ENCODE assay signal across 24 cellular contexts in genomic region chr9:5712651-5713360, GRCh38.
A peak's percentile ranks its signal among the peaks of the same experiment; 100 is the strongest.
DNase-seq lines count a peak whose midpoint lies in the region; ATAC-seq and TF ChIP-seq lines count a peak whose summit lies in the region.
"Had no signal": no experiment of that assay in that cellular context is flagged by ENCODE, and none has a peak within 500 bp of the region (broad histone marks: within the 10 kb centered on the region; RNA-seq: fewer than 3 reads in every experiment).

No MANE protein-coding gene starts in this region.

- H3K9me3 ChIP-seq in PC-9 (ENCODE audit: insufficient read depth, low read depth), result peaks cover 9% of the 10 kb centered on the region

- H3K27me3 ChIP-seq in PC-9 (ENCODE audit: insufficient read depth, low read depth), result no peaks in the 10 kb centered on the region
- H3K27me3 ChIP-seq: body of pancreas, stomach, tibial artery had no signal

- H3K4me3 Mint-ChIP-seq in chondrocyte (ENCODE audit: unreplicated experiment), result no peak overlapping the region
- H3K4me3 Mint-ChIP-seq: activated CD4-positive, alpha-beta T cell treated with anti-CD3 and anti-CD28 coated beads for 36 hours; activated T-cell treated with anti-CD3 and anti-CD28 coated beads, Interleukin-2, amount 50 U/mL, for 4 hours; CD8-positive, alpha-beta memory T cell; GM23338; T-helper 1 cell treated with Interleukin-12 subunit alpha and Interleukin-12 subunit beta and Interleukin-4 antibody, amounts not matched to agents 30 μg/mL and 1 μg/mL, for 36 hours had no signal

- TF ChIP-seq CTCF in chondrocyte (IDR thresholded peaks at IDR 0.05) (no peak), PC-9 (conservative IDR thresholded peaks at IDR 0.05) (no peak)

- H4K20me1 ChIP-seq in PC-9 (ENCODE audit: insufficient read depth), result no peaks in the 10 kb centered on the region

- H3K36me3 Mint-ChIP-seq in chondrocyte (ENCODE audit: low read depth), result peaks cover 31% of the 10 kb centered on the region

- H2AFZ ChIP-seq in PC-9, result no peak overlapping the region
- H2AFZ ChIP-seq: GM23338 had no signal

- POLR2A ChIA-PET in PC-9 (lab: Charles Lee; ENCODE audit: unreplicated experiment), result no interaction called here

- no peaks in the 10 kb centered on the region for H3K27me3 Mint-ChIP-seq in chondrocyte (ENCODE audit: low read depth)
- H3K27me3 Mint-ChIP-seq: activated CD4-positive, alpha-beta T cell treated with anti-CD3 and anti-CD28 coated beads for 36 hours; CD8-positive, alpha-beta memory T cell had no signal

- H3K9me3 Mint-ChIP-seq in chondrocyte (ENCODE audit: low read depth), result peaks cover 22% of the 10 kb centered on the region

- H3K27ac ChIP-seq in PC-9, result no peak overlapping the region
- H3K27ac ChIP-seq: body of pancreas, stomach, tibial artery had no signal

- no peaks in the 10 kb centered on the region for H3K4me1 ChIP-seq in PC-9 (replicated peaks; ENCODE audit: insufficient read depth)
- H3K4me1 ChIP-seq: body of pancreas, stomach, tibial artery had no signal

- no TSS peak for BruUV-seq in PC-9 (replicated peaks; lab: Mats Ljungman, UMichigan)

- peaks cover 5% of the 10 kb centered on the region; the same call in 1 of the 2 replicates for H3F3A ChIP-seq in PC-9 (ENCODE audit: insufficient read depth, low read depth)

- peak overlapping the region; percentile 55 for H3K27ac Mint-ChIP-seq in chondrocyte (ENCODE audit: unreplicated experiment)
- H3K27ac Mint-ChIP-seq: activated CD4-positive, alpha-beta T cell treated with anti-CD3 and anti-CD28 coated beads for 36 hours; GM23338; T-helper 1 cell treated with Interleukin-12 subunit alpha and Interleukin-12 subunit beta and Interleukin-4 antibody, amounts not matched to agents 30 μg/mL and 1 μg/mL, for 36 hours had no signal

- ATAC-seq in GM18861 (IDR thresholded peaks at IDR 0.05; ENCODE audit: unreplicated experiment), result peak; percentile 44
- peak; percentile 70 for ATAC-seq in left lobe of liver
- ATAC-seq in GM19452 (IDR thresholded peaks at IDR 0.05; ENCODE audit: unreplicated experiment), result no peak
- ATAC-seq: activated CD4-positive, alpha-beta T cell treated with anti-CD3 and anti-CD28 coated beads for 36 hours; activated T-cell treated with anti-CD3 and anti-CD28 coated beads, Interleukin-2, amount 50 U/mL, for 4 hours; body of pancreas; GM23338 had no signal

- H3K4me1 Mint-ChIP-seq in chondrocyte (ENCODE audit: low read depth), result peaks cover 44% of the 10 kb centered on the region
- H3K4me1 Mint-ChIP-seq: GM23338 had no signal

- no peak overlapping the region for H3K4me2 ChIP-seq in PC-9
- H3K4me2 ChIP-seq: GM23338 had no signal

- CTCF ChIA-PET in PC-9 (lab: Charles Lee), result no interaction called here

- H3K36me3 ChIP-seq in PC-9 (ENCODE audit: low read depth), result peaks cover 5% of the 10 kb centered on the region

- H3K9me2 ChIP-seq in PC-9 (ENCODE audit: insufficient read depth), result no peaks in the 10 kb centered on the region

- H3K79me2 ChIP-seq in PC-9 (ENCODE audit: low read depth), result no peaks in the 10 kb centered on the region

- DNase-seq in chondrocyte (ENCODE audit: low spot score) (no peak), left lobe of liver (ENCODE audit: low spot score) (no peak), PC-9 (no peak), KG1 (lab: John Stamatoyannopoulos, UW) (no peak)
- no peak for DNase-seq in NK-92 treated with Interleukin-12 subunit alpha and Interleukin-12 subunit beta, amount 100 ng/mL, for 24 hours (lab: John Stamatoyannopoulos, UW)
- DNase-seq: activated CD4-positive, alpha-beta T cell treated with anti-CD3 and anti-CD28 coated beads for 36 hours; activated naive CD4-positive, alpha-beta T cell; activated T-cell treated with anti-CD3 and anti-CD28 coated beads, Interleukin-2, amount 50 U/mL, for 4 hours; AML-193; body of pancreas; CD8-positive, alpha-beta memory T cell; cerebellar nuclear complex; head of caudate nucleus; KBM-7; NCI-H1436; NCI-H2107; NCI-H510A; stimulated activated CD8-positive, alpha-beta memory T cell treated with anti-CD3 and anti-CD28 coated beads, Interleukin-4, amount 100 ng/mL, for 48 hours; stomach; tibial artery had no signal

- no peak overlapping the region for H3K4me3 ChIP-seq in PC-9
- H3K4me3 ChIP-seq: body of pancreas, GM23338, stomach, tibial artery had no signal

- intact Hi-C loops in PC-9 (cut with micrococcal nuclease; ENCODE audit: unreplicated experiment), result loop anchor here (10.0 kb wide), 2 partner anchors 108 to 1328 kb away; no protein-coding TSS in a partner anchor
